Comparison of ENCODE assay signal across 9 cellular contexts in the genomic region with DNA sequence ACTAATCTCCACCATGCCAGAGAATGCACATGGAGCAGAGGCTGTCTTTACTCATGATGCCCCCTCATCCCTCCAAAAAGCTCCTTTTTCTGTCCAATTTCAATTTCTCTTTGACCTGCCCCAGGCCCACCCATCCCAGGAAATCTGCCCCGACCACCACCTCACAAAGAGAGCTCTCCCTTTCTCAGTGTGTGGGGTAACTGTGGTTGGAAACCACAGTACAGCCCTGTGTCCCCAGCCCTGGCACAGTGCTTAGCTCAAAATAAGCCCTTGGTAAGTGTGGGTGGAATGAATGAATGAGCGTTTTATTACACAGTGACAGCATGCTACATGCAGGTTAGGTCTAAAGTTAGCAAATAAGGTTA. TPM values are rescaled to one million over a fixed set of nuclear protein-coding genes. Genes with fewer than 3 reads are reported as not detected.
DNase-seq lines count a peak whose midpoint lies in the region; ATAC-seq and TF ChIP-seq lines count a peak whose summit lies in the region.
"Had no signal": no experiment of that assay in that cellular context is flagged by ENCODE, and none has a peak within 500 bp of the region (broad histone marks: within the 10 kb centered on the region; RNA-seq: fewer than 3 reads in every experiment).

No MANE protein-coding gene starts in this region.

- H3K9me3 ChIP-seq in SK-N-SH (no peaks in the 10 kb centered on the region), skeletal muscle tissue (ENCODE audit: control insufficient read depth in 3 of 3, low read length in 3 of 3) (no peaks in the 10 kb centered on the region)

- H3K9me3 Mint-ChIP-seq in activated CD4-positive, alpha-beta memory T cell treated with anti-CD3 and anti-CD28 coated beads for 36 hours = no peaks in the 10 kb centered on the region

- H4K20me1 ChIP-seq in SK-N-SH (ENCODE audit: insufficient read depth) = no peaks in the 10 kb centered on the region

- H3K79me2 ChIP-seq in SK-N-SH (ENCODE audit: insufficient read depth) = no peaks in the 10 kb centered on the region

- H3K4me3 ChIP-seq in SK-N-SH (ENCODE audit: low read depth in 2 of 2, low read length in 1 of 2) (no peak overlapping the region), skeletal muscle tissue (ENCODE audit: low read length in 3 of 3) (peak overlapping the region in 1 of 3 donors; percentile 29)

- H3K4me1 Mint-ChIP-seq in activated CD4-positive, alpha-beta memory T cell treated with anti-CD3 and anti-CD28 coated beads for 36 hours (ENCODE audit: low read depth) = peaks cover 66% of the 10 kb centered on the region

- TF ChIP-seq RAD21 in SK-N-SH (IDR thresholded peaks at IDR 0.05; ENCODE audit: low read length) = no peak

- H3K27ac Mint-ChIP-seq in activated CD4-positive, alpha-beta memory T cell treated with anti-CD3 and anti-CD28 coated beads for 36 hours = peak overlapping the region; percentile 87

- no peak for ATAC-seq in SK-N-SH treated with all-trans-retinoic acid at 6 μM for 48 hours
- peak; percentile 26 for ATAC-seq in HG02981 (IDR thresholded peaks at IDR 0.05; ENCODE audit: unreplicated experiment)

- WGBS in SK-N-SH (ENCODE audit: low lambda C conversion rate) = 81% methylated on average over 2 of the region's 2 CpGs

- H3K4me2 ChIP-seq in SK-N-SH = no peak overlapping the region

- H3K27ac ChIP-seq in SK-N-SH (ENCODE audit: low read depth in 2 of 2, low read length in 1 of 2) (no peak overlapping the region), skeletal muscle tissue (ENCODE audit: low read depth, low read length) (peak overlapping the region; percentile 88)
- H3K27ac ChIP-seq: 22Rv1 had no signal

- no peaks in the 10 kb centered on the region for H3K36me3 Mint-ChIP-seq in activated CD4-positive, alpha-beta memory T cell treated with anti-CD3 and anti-CD28 coated beads for 36 hours

- CTCF ChIA-PET in SK-N-SH (lab: Yijun Ruan, JAX) = no interaction called here
- CTCF ChIA-PET in activated CD4-positive, alpha-beta memory T cell treated with anti-CD3 and anti-CD28 coated beads for 36 hours (lab: Charles Lee) = interaction anchor here (0.9 to 2.9 kb wide), 5 partner anchors 10 to 128 kb away, joined by 3 to 20 read pairs (median 6); a partner anchor contains a TSS

- POLR2A ChIA-PET in SK-N-SH (lab: Yijun Ruan, JAX) = no interaction called here
- POLR2A ChIA-PET in activated CD4-positive, alpha-beta memory T cell treated with anti-CD3 and anti-CD28 coated beads for 36 hours (lab: Charles Lee) = interaction anchor here (0.7 to 3.3 kb wide), 5 partner anchors 9 to 128 kb away, joined by 3 to 22 read pairs (median 4); a partner anchor contains a TSS

- DNase-seq in SK-N-SH (no peak), NCI-H1092 (lab: John Stamatoyannopoulos, UW) (no peak), NCI-H1105 treated with DMSO at 0.1 percent for 48 hours (lab: John Stamatoyannopoulos, UW) (no peak)
- peak; percentile 42 for DNase-seq in activated CD4-positive, alpha-beta memory T cell treated with anti-CD3 and anti-CD28 coated beads for 36 hours
- DNase-seq in activated CD4-positive, CD25-positive, alpha-beta regulatory T cell (lab: John Stamatoyannopoulos, UW) = no peak

- no peaks in the 10 kb centered on the region for H3F3A ChIP-seq in SK-N-SH (replicated peaks; ENCODE audit: insufficient read depth)

- 0 out of 2 replicates have a peak overlapping the region, but pooled peaks have one; percentile 43 for H2AFZ ChIP-seq in SK-N-SH (ENCODE audit: low read depth)

- H3K9me2 ChIP-seq in SK-N-SH = no peaks in the 10 kb centered on the region

- no peak for TF ChIP-seq CTCF in SK-N-SH (IDR thresholded peaks at IDR 0.05)

- intact Hi-C loops in activated CD4-positive, alpha-beta memory T cell treated with anti-CD3 and anti-CD28 coated beads for 36 hours (cut with micrococcal nuclease) = loop anchor here (1.0 kb wide), 1 partner anchor 10 kb away; no protein-coding TSS in a partner anchor

- H3K4me3 Mint-ChIP-seq in activated CD4-positive, alpha-beta memory T cell treated with anti-CD3 and anti-CD28 coated beads for 36 hours = no peak overlapping the region

- H3K27me3 ChIP-seq in SK-N-SH (ENCODE audit: insufficient read depth) (no peaks in the 10 kb centered on the region), skeletal muscle tissue (ENCODE audit: control insufficient read depth in 3 of 3, insufficient read depth in 3 of 3, low read length in 3 of 3) (no peaks in the 10 kb centered on the region)

- H3K27me3 Mint-ChIP-seq in activated CD4-positive, alpha-beta memory T cell treated with anti-CD3 and anti-CD28 coated beads for 36 hours = no peaks in the 10 kb centered on the region

- H3K36me3 ChIP-seq in SK-N-SH (replicated peaks in 1 of 2; ENCODE audit: control insufficient read depth in 1 of 2, insufficient read depth in 2 of 2, low read length in 1 of 2) (no peaks in the 10 kb centered on the region), skeletal muscle tissue (ENCODE audit: control insufficient read depth in 3 of 3, insufficient read depth in 3 of 3, low read length in 3 of 3) (no peaks in the 10 kb centered on the region)

- H3K4me1 ChIP-seq in SK-N-SH (ENCODE audit: control insufficient read depth in 1 of 2, insufficient read depth in 2 of 2, low read depth in 1 of 2, low read length in 1 of 2) (peaks cover 0 to 4% of the 10 kb centered on the region in 2 experiments; a peak in 1 of 4 replicates), skeletal muscle tissue (ENCODE audit: control insufficient read depth in 3 of 3, insufficient read depth in 3 of 3, low read length in 3 of 3) (peaks cover 53 to 65% (median 58%) of the 10 kb centered on the region in 3 donors)

- H3K9ac ChIP-seq in SK-N-SH = no peak overlapping the region
- H3K9ac ChIP-seq in skeletal muscle tissue (ENCODE audit: low read depth in 1 of 3, low read length in 3 of 3) = peak overlapping the region; percentile 52 to 69 (median 65)

- TF ChIP-seq EP300 in SK-N-SH (IDR thresholded peaks at IDR 0.05; ENCODE audit: borderline replicate concordance in 1 of 2, low read depth in 1 of 2, low read length in 1 of 2) = no peak

TF ChIP-seq in SK-N-SH, 30 proteins besides CTCF, POLR2A, EP300 and RAD21:
- TF ChIP-seq RFX5 (IDR thresholded peaks at IDR 0.05; ENCODE audit: low read length) = no peak

TF ChIP-seq in SK-N-SH treated with all-trans-retinoic acid at 6 μM for 48 hours, 23 proteins besides CTCF, POLR2A, EP300 and RAD21:
- TF ChIP-seq TOX (CRISPR knock-in tag; IDR thresholded peaks at IDR 0.05; ENCODE audit: borderline replicate concordance) (no peak), ZNF8 (CRISPR knock-in tag; IDR thresholded peaks at IDR 0.05) (no peak), ZFP3 (CRISPR knock-in tag; IDR thresholded peaks at IDR 0.05) (no peak), ZNF70 (CRISPR knock-in tag; IDR thresholded peaks at IDR 0.05) (no peak), ISL1 (CRISPR knock-in tag; IDR thresholded peaks at IDR 0.05) (no peak), ARNTL (CRISPR knock-in tag; IDR thresholded peaks at IDR 0.05; ENCODE audit: borderline replicate concordance, low read depth) (no peak), RARB (CRISPR knock-in tag; IDR thresholded peaks at IDR 0.05) (no peak)

RNA-seq across cellular contexts. Expression of a gene that starts 43.7 kb away (rescaled TPM):
- polyA plus RNA-seq in SK-N-SH (2012; rRNA removed) = 15.7 and 18.7 TPM in 2 replicates
- polyA plus RNA-seq in SK-N-SH (2012; cell fraction: cytosol; rRNA removed) = 24.9 and 27.9 TPM in 2 replicates
- 15.2 and 23.1 TPM in 2 replicates for polyA plus RNA-seq in SK-N-SH (2012; cell fraction: nucleus; rRNA removed)
- total RNA-seq in activated CD4-positive, alpha-beta memory T cell treated with anti-CD3 and anti-CD28 coated beads for 36 hours = 100 to 1,000 TPM; 128 to 129 TPM
- 60.5 TPM for total RNA-seq in skeletal muscle tissue
